In the genomic region with DNA sequence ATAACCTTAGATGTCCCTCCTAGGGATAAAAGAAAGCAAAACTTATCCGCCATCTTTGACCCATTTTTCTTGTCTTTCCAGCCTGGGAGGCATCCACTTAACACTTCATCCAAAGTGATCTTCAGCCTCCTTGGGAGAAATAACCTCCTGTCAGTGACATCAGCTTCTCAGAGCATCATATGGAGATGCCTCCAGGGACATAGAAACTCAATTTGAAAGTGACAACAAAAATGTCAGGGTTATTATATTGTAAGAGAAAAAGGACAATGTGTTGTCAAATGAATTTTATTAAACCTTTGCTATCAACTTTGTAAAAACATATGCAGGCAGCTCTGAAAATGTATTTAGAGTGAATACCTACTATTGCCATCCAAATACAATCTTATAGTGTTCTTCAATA, we compare ENCODE assay signal across 3 cellular contexts.
"Had no signal": no experiment of that assay in that cellular context is flagged by ENCODE, and none has a peak within 500 bp of the region (broad histone marks: within the 10 kb centered on the region; RNA-seq: fewer than 3 reads in every experiment).

No MANE protein-coding gene starts in this region.

- DNase-seq: GDM1, GF-D8 had no signal

- H3K4me3 ChIP-seq: GM12878 had no signal

- ATAC-seq: GM12878 had no signal
